In genomic region chr2:241635756-241636155, GRCh38 we compare ENCODE assay signal across 7 cellular contexts. TPM values are rescaled to one million over a fixed set of nuclear protein-coding genes. Genes with fewer than 3 reads are reported as not detected.
DNase-seq lines count a peak whose midpoint lies in the region; ATAC-seq and TF ChIP-seq lines count a peak whose summit lies in the region.

No MANE protein-coding gene starts in this region.

- H3K4me1 ChIP-seq in right cardiac atrium (ENCODE audit: control insufficient read depth, insufficient read depth, low read length): peaks cover 2% of the 10 kb centered on the region

- peak overlapping the region; percentile 80 for H3K27ac Mint-ChIP-seq in HFFc6
- peak overlapping the region; percentile 66 for H3K27ac Mint-ChIP-seq in stimulated activated memory B cell treated with anti-CD40 and anti-IgM and Interleukin-4, amounts not matched to agents 10 μg/mL and 1 μg/mL and 100 μg/mL, for 72 hours

- DNase-seq in HFFc6: no peak
- DNase-seq in WERI-Rb-1: no peak
- no peak for DNase-seq in right cardiac atrium
- DNase-seq in NCI-H345 treated with DMSO at 0.1 percent for 48 hours (lab: John Stamatoyannopoulos, UW; ENCODE audit: unreplicated experiment): no peak
- no peak for DNase-seq in GM19240 (ENCODE audit: insufficient read length, low spot score)
- no peak for DNase-seq in AML-193 (lab: John Stamatoyannopoulos, UW)

- 21% methylated on average over 6 of the region's 6 CpGs for WGBS in right cardiac atrium

- peaks cover 57% of the 10 kb centered on the region for H3K36me3 ChIP-seq in WERI-Rb-1

- peak overlapping the region; percentile 97; the same call in 1 of the 2 replicates for H3K27ac ChIP-seq in WERI-Rb-1
- no peak overlapping the region for H3K27ac ChIP-seq in right cardiac atrium (ENCODE audit: low read length)

- H3K4me3 ChIP-seq in WERI-Rb-1 (ENCODE audit: low read depth, low read length): peak overlapping the region; percentile 66
- H3K4me3 ChIP-seq in right cardiac atrium (ENCODE audit: low read length): peak overlapping the region; percentile 88

- H3K4me1 Mint-ChIP-seq in HFFc6 (ENCODE audit: low read depth): peaks cover 42% of the 10 kb centered on the region
- peaks cover 53% of the 10 kb centered on the region for H3K4me1 Mint-ChIP-seq in stimulated activated memory B cell treated with anti-CD40 and anti-IgM and Interleukin-4, amounts not matched to agents 10 μg/mL and 1 μg/mL and 100 μg/mL, for 72 hours

- intact Hi-C loops in right cardiac atrium (cut with DNase I): loop anchor here in 2 of 4 donors (10.0 kb wide), 1 partner anchor 131 kb away; the partner anchor contains the start of gene STK25 (in 2 of the 2)

- peak overlapping the region; percentile 92 for H3K4me3 Mint-ChIP-seq in HFFc6
- H3K4me3 Mint-ChIP-seq in stimulated activated memory B cell treated with anti-CD40 and anti-IgM and Interleukin-4, amounts not matched to agents 10 μg/mL and 1 μg/mL and 100 μg/mL, for 72 hours: peak overlapping the region; percentile 77

- no peak for ATAC-seq in right cardiac atrium
- ATAC-seq in stimulated activated memory B cell treated with anti-CD40 and anti-IgM and Interleukin-4, amounts not matched to agents 10 μg/mL and 1 μg/mL and 100 μg/mL, for 72 hours: no peak

- no peaks in the 10 kb centered on the region; the same call in 1 of the 2 replicates for H3K27me3 Mint-ChIP-seq in HFFc6 (ENCODE audit: insufficient read depth)
- H3K27me3 Mint-ChIP-seq in stimulated activated memory B cell treated with anti-CD40 and anti-IgM and Interleukin-4, amounts not matched to agents 10 μg/mL and 1 μg/mL and 100 μg/mL, for 72 hours: no peaks in the 10 kb centered on the region

- no peaks in the 10 kb centered on the region for H3K9me3 Mint-ChIP-seq in HFFc6
- no peaks in the 10 kb centered on the region for H3K9me3 Mint-ChIP-seq in stimulated activated memory B cell treated with anti-CD40 and anti-IgM and Interleukin-4, amounts not matched to agents 10 μg/mL and 1 μg/mL and 100 μg/mL, for 72 hours

- TF ChIP-seq CTCF in HFFc6 (IDR thresholded peaks at IDR 0.05): no peak
- no peak for TF ChIP-seq CTCF in WERI-Rb-1 (IDR thresholded peaks at IDR 0.05; ENCODE audit: low read depth, low read length)

- no peaks in the 10 kb centered on the region for H3K27me3 ChIP-seq in WERI-Rb-1 (ENCODE audit: insufficient read depth, low read depth, severe bottlenecking)
- no peaks in the 10 kb centered on the region for H3K27me3 ChIP-seq in right cardiac atrium (ENCODE audit: control insufficient read depth, insufficient read depth)

- H3K9me3 ChIP-seq in WERI-Rb-1 (ENCODE audit: severe bottlenecking) (no peaks in the 10 kb centered on the region), right cardiac atrium (ENCODE audit: control insufficient read depth, low read length) (no peaks in the 10 kb centered on the region)

- peaks cover 31% of the 10 kb centered on the region for H3K36me3 Mint-ChIP-seq in HFFc6 (ENCODE audit: low read depth)
- peaks cover 34% of the 10 kb centered on the region for H3K36me3 Mint-ChIP-seq in stimulated activated memory B cell treated with anti-CD40 and anti-IgM and Interleukin-4, amounts not matched to agents 10 μg/mL and 1 μg/mL and 100 μg/mL, for 72 hours

RNA-seq across cellular contexts. Expression of gene THAP4, which starts 1.2 kb away (rescaled TPM):
- 10 to 100 TPM; 40.6 to 47.9 (median 43.0) TPM for total RNA-seq in HFFc6 (2021; fragmentation: NEBNext Ultra II Directional; extraction: Animal tissue kit (Norgen Biotek cat#: 25700))
- total RNA-seq in right cardiac atrium: 100 to 1,000 TPM in 1 of 4 donors, 10 to 100 TPM in 3; 74.2 to 103 (median 90.3) TPM
- 126 TPM for polyA plus RNA-seq in right cardiac atrium

RNA-seq across cellular contexts. Expression of gene ATG4B, which starts 1.7 kb away (rescaled TPM):
- 10 to 100 TPM; 43.5 to 58.3 (median 51.9) TPM for total RNA-seq in HFFc6 (2021; fragmentation: NEBNext Ultra II Directional; extraction: Animal tissue kit (Norgen Biotek cat#: 25700))
- total RNA-seq in right cardiac atrium: 10 to 100 TPM; 46.5 to 53.8 (median 47.5) TPM
- 40.3 TPM for polyA plus RNA-seq in right cardiac atrium

RNA-seq across cellular contexts. Expression of gene DTYMK, which starts 50.9 kb away (rescaled TPM):
- 10 to 100 TPM; 56.8 to 84.2 (median 76.1) TPM for total RNA-seq in HFFc6 (2021; fragmentation: NEBNext Ultra II Directional; extraction: Animal tissue kit (Norgen Biotek cat#: 25700))
- total RNA-seq in right cardiac atrium: 10 to 100 TPM in 1 of 4 donors, 1 to 10 TPM in 3; 7.3 to 11.4 (median 9.1) TPM
- 10.9 TPM for polyA plus RNA-seq in right cardiac atrium

Comparison
In these comparisons a context has a peak if more than half of its experiments do, and no peak if none do; other contexts are left out.
1. RNA of gene DTYMK, which starts 50.9 kb away (total RNA-seq): 56.8 to 84.2 TPM in HFFc6; 7.3 to 11.4 TPM in right cardiac atrium; every median in the first group is over 4 times any median in the second.